ENCODE assay signal across 8 cellular contexts in genomic region chr2:86719263-86719636, GRCh38. TPM values are rescaled to one million over a fixed set of nuclear protein-coding genes. Genes with fewer than 3 reads are reported as not detected.
A peak's percentile ranks its signal among the peaks of the same experiment; 100 is the strongest.
DNase-seq lines count a peak whose midpoint lies in the region; ATAC-seq and TF ChIP-seq lines count a peak whose summit lies in the region.
"Not testable (repeated sequence)": the region's sequence is repeated elsewhere in the genome, so short reads cannot be mapped to it uniquely, and the experiment has no call there.

No MANE protein-coding gene starts in this region.

- not testable (repeated sequence) for H3K4me1 Mint-ChIP-seq in activated T-helper 17 cell treated with anti-CD3 and anti-CD28 coated beads, Interleukin-2, amount 50 U/mL, for 72 hours; natural killer cell; stimulated activated effector memory CD8-positive, alpha-beta T cell treated with anti-CD3 and anti-CD28 coated beads, Interleukin-12 subunit alpha, Interleukin-12 subunit beta, amount 100 ng/mL, for 72 hours

- not testable (repeated sequence) for H3K27ac Mint-ChIP-seq in activated T-helper 17 cell treated with anti-CD3 and anti-CD28 coated beads, Interleukin-2, amount 50 U/mL, for 72 hours; stimulated activated effector memory CD8-positive, alpha-beta T cell treated with anti-CD3 and anti-CD28 coated beads, Interleukin-12 subunit alpha, Interleukin-12 subunit beta, amount 100 ng/mL, for 72 hours
- peak overlapping the region; percentile 52 to 77 for H3K27ac Mint-ChIP-seq in natural killer cell

- H3K9me3 Mint-ChIP-seq in activated T-helper 17 cell treated with anti-CD3 and anti-CD28 coated beads, Interleukin-2, amount 50 U/mL, for 72 hours; natural killer cell; stimulated activated effector memory CD8-positive, alpha-beta T cell treated with anti-CD3 and anti-CD28 coated beads, Interleukin-12 subunit alpha, Interleukin-12 subunit beta, amount 100 ng/mL, for 72 hours: not testable (repeated sequence)

- not testable (repeated sequence) for H3K9me3 ChIP-seq in MM.1S (replicated peaks; ENCODE audit: insufficient read depth, low read length); effector memory CD4-positive, alpha-beta T cell (ENCODE audit: control insufficient read depth, low read length); iPS-15b (ENCODE audit: control insufficient read depth, insufficient read depth, low read length)

- H3K4me1 ChIP-seq in MM.1S (ENCODE audit: low read length); effector memory CD4-positive, alpha-beta T cell (ENCODE audit: control insufficient read depth, insufficient read depth, low read length, poor library complexity, severe bottlenecking); iPS-15b (ENCODE audit: control insufficient read depth, insufficient read depth, low read length): not testable (repeated sequence)

- not testable (repeated sequence) for H2AFZ ChIP-seq in MM.1S (ENCODE audit: low read length)

- not testable (repeated sequence) for H3K4me2 ChIP-seq in MM.1S (ENCODE audit: low read depth, low read length)

- H3F3A ChIP-seq in MM.1S (ENCODE audit: insufficient read depth, low read length), result not testable (repeated sequence)

- H3K27me3 ChIP-seq in MM.1S (replicated peaks; ENCODE audit: insufficient read depth, low read length); effector memory CD4-positive, alpha-beta T cell (replicated peaks; ENCODE audit: control insufficient read depth, insufficient read depth, low read length, poor library complexity, severe bottlenecking); iPS-15b (ENCODE audit: control insufficient read depth, insufficient read depth, low read length): not testable (repeated sequence)

- intact Hi-C loops in natural killer cell (cut with micrococcal nuclease), result not testable (repeated sequence)

- not testable (repeated sequence) for H4K20me1 ChIP-seq in MM.1S (ENCODE audit: insufficient read depth, low read length)

- H3K79me2 ChIP-seq in MM.1S (ENCODE audit: low read length), result peaks cover 11% of the 10 kb centered on the region

- not testable (repeated sequence) for H3K9ac ChIP-seq in MM.1S (ENCODE audit: low read length); iPS-15b (ENCODE audit: low read depth, low read length)

- not testable (repeated sequence) for TF ChIP-seq CTCF in AG10803 (conservative IDR thresholded peaks at IDR 0.05; ENCODE audit: low read length); MM.1S (IDR thresholded peaks at IDR 0.05; ENCODE audit: low read length); natural killer cell (IDR thresholded peaks at IDR 0.05)

- not testable (repeated sequence) for H3K27ac ChIP-seq in MM.1S (ENCODE audit: low read length)
- H3K27ac ChIP-seq in effector memory CD4-positive, alpha-beta T cell (ENCODE audit: insufficient read depth, low read length, poor library complexity, severe bottlenecking), result peak overlapping the region; percentile 62

- not testable (repeated sequence) for H3K9me2 ChIP-seq in MM.1S (replicated peaks; ENCODE audit: insufficient read depth, low read length)

- not testable (repeated sequence) for H3K27me3 Mint-ChIP-seq in activated T-helper 17 cell treated with anti-CD3 and anti-CD28 coated beads, Interleukin-2, amount 50 U/mL, for 72 hours; natural killer cell (ENCODE audit: low read depth in 2 of 2)

- H3K4me3 ChIP-seq in AG10803 (ENCODE audit: low read length), result peak overlapping the region; percentile 61; the same call in 1 of the 2 replicates
- H3K4me3 ChIP-seq in MM.1S (ENCODE audit: low read length), result peak overlapping the region; percentile 54; the same call in 1 of the 2 replicates
- H3K4me3 ChIP-seq in effector memory CD4-positive, alpha-beta T cell (ENCODE audit: insufficient read depth, low read depth, low read length, poor library complexity, severe bottlenecking), result not testable (repeated sequence)
- peak overlapping the region; percentile 45 for H3K4me3 ChIP-seq in iPS-15b (ENCODE audit: low read depth, low read length)

- ATAC-seq in GM21723 (IDR thresholded peaks at IDR 0.05; ENCODE audit: unreplicated experiment), result peak; percentile 23
- ATAC-seq in activated T-helper 17 cell treated with anti-CD3 and anti-CD28 coated beads, Interleukin-2, amount 50 U/mL, for 72 hours (replicated peaks), result peak; percentile 29
- ATAC-seq in natural killer cell, result peak in 1 of 3 donors; percentile 5
- ATAC-seq in stimulated activated effector memory CD8-positive, alpha-beta T cell treated with anti-CD3 and anti-CD28 coated beads, Interleukin-12 subunit alpha, Interleukin-12 subunit beta, amount 100 ng/mL, for 72 hours, result peak; percentile 11

- H3K4me3 Mint-ChIP-seq in activated T-helper 17 cell treated with anti-CD3 and anti-CD28 coated beads, Interleukin-2, amount 50 U/mL, for 72 hours, result peak overlapping the region; percentile 41
- peak overlapping the region; percentile 82 for H3K4me3 Mint-ChIP-seq in natural killer cell
- H3K4me3 Mint-ChIP-seq in stimulated activated effector memory CD8-positive, alpha-beta T cell treated with anti-CD3 and anti-CD28 coated beads, Interleukin-12 subunit alpha, Interleukin-12 subunit beta, amount 100 ng/mL, for 72 hours, result peak overlapping the region; percentile 73

- not testable (repeated sequence) for H3K36me3 ChIP-seq in MM.1S (replicated peaks; ENCODE audit: insufficient read depth, low read length); effector memory CD4-positive, alpha-beta T cell (ENCODE audit: control insufficient read depth, insufficient read depth, low read length); iPS-15b (ENCODE audit: control insufficient read depth, insufficient read depth, low read length)

- H3K36me3 Mint-ChIP-seq in activated T-helper 17 cell treated with anti-CD3 and anti-CD28 coated beads, Interleukin-2, amount 50 U/mL, for 72 hours (ENCODE audit: low read depth); natural killer cell; stimulated activated effector memory CD8-positive, alpha-beta T cell treated with anti-CD3 and anti-CD28 coated beads, Interleukin-12 subunit alpha, Interleukin-12 subunit beta, amount 100 ng/mL, for 72 hours: not testable (repeated sequence)

- DNase-seq in AG10803 (ENCODE audit: low read depth); MM.1S; effector memory CD4-positive, alpha-beta T cell; natural killer cell; stimulated activated effector memory CD8-positive, alpha-beta T cell treated with anti-CD3 and anti-CD28 coated beads, Interleukin-12 subunit alpha, Interleukin-12 subunit beta, amount 100 ng/mL, for 72 hours (ENCODE audit: low spot score in 2 of 2): not testable (repeated sequence)

RNA-seq across cellular contexts. Expression of gene RMND5A, which starts 0.8 kb away (rescaled TPM):
- total RNA-seq in activated T-helper 17 cell treated with anti-CD3 and anti-CD28 coated beads, Interleukin-2, amount 50 U/mL, for 72 hours, result 10 to 100 TPM; 17.4 to 27.6 TPM
- 10 to 100 TPM; 35.3 to 63.3 (median 54.3) TPM for total RNA-seq in natural killer cell
